In genomic region chr1:27532119-27532695, GRCh38 we compare ENCODE assay signal across 19 cellular contexts. TPM values are rescaled to one million over a fixed set of nuclear protein-coding genes. Genes with fewer than 3 reads are reported as not detected.
DNase-seq lines count a peak whose midpoint lies in the region; ATAC-seq, FAIRE-seq and TF ChIP-seq lines count a peak whose summit lies in the region.
"Had no signal": no experiment of that assay in that cellular context is flagged by ENCODE, and none has a peak within 500 bp of the region (broad histone marks: within the 10 kb centered on the region; RNA-seq: fewer than 3 reads in every experiment).

No MANE protein-coding gene starts in this region.

- H2BK12ac ChIP-seq in neuronal stem cell (ENCODE audit: low read length) = no peak overlapping the region

- CTCF ChIA-PET in activated CD4-positive, alpha-beta T cell treated with anti-CD3 and anti-CD28 coated beads for 36 hours (lab: Charles Lee) = no interaction called here
- CTCF ChIA-PET in HEK293 (lab: Yijun Ruan, JAX) = interaction anchor here (0.7 kb wide), 1 partner anchor 62 kb away, joined by 4 read pairs; no protein-coding TSS in a partner anchor
- CTCF ChIA-PET in K562 (lab: Yijun Ruan, JAX; ENCODE audit: low intra/inter-chr PET ratio) = no interaction called here

- H3K14ac ChIP-seq in neuronal stem cell (ENCODE audit: low read length) = no peak overlapping the region

- H3K36me3 ChIP-seq in HEK293 (ENCODE audit: control insufficient read depth in 2 of 2, insufficient read depth in 1 of 2, low read length in 2 of 2) (peaks cover 0 to 18% of the 10 kb centered on the region in 2 experiments; a peak in 1 of 3 replicates), K562 (ENCODE audit: control insufficient read depth, insufficient read depth, low read length) (peaks cover 37% of the 10 kb centered on the region; the same call in 1 of the 3 replicates), neuronal stem cell (replicated peaks in 1 of 2; ENCODE audit: control insufficient read depth in 2 of 2, insufficient read depth in 2 of 2, low read length in 2 of 2) (peaks cover 12 to 42% of the 10 kb centered on the region in 2 donors)

- H3K4me3 ChIP-seq in HEK293 (ENCODE audit: low read depth, low read length) = no peak overlapping the region
- no peak overlapping the region for H3K4me3 ChIP-seq in K562
- H3K4me3 ChIP-seq in neuronal stem cell (ENCODE audit: low read length in 2 of 2) = no peak overlapping the region
- H3K4me3 ChIP-seq: adrenal gland, lung, thyroid gland had no signal

- H4K8ac ChIP-seq in neuronal stem cell (ENCODE audit: low read depth, low read length) = no peak overlapping the region

- H3K27ac ChIP-seq in HEK293 (ENCODE audit: extremely low read depth, low read depth, low read length) (no peak overlapping the region), K562 (ENCODE audit: extremely low read depth, low read depth, low read length) (no peak overlapping the region; the same call in 2 of the 3 replicates), neuronal stem cell (replicated peaks; ENCODE audit: low read length) (no peak overlapping the region)
- H3K27ac ChIP-seq: parathyroid adenoma had no signal

- H3K36me3 Mint-ChIP-seq in activated CD4-positive, alpha-beta T cell treated with anti-CD3 and anti-CD28 coated beads for 36 hours (ENCODE audit: low read depth) = no peaks in the 10 kb centered on the region

- H2AFZ ChIP-seq in K562 (ENCODE audit: low read depth, low read length) (no peak overlapping the region), neuronal stem cell (ENCODE audit: low read length) (no peak overlapping the region)
- H2AFZ ChIP-seq: parathyroid adenoma had no signal

- H3K27ac Mint-ChIP-seq in activated CD4-positive, alpha-beta T cell treated with anti-CD3 and anti-CD28 coated beads for 36 hours = peak overlapping the region; percentile 23

- peak; percentile 56; the same call in 1 of the 2 replicates for TF ChIP-seq POLR2A in K562 (conservative IDR thresholded peaks at IDR 0.05)

- H3K79me2 ChIP-seq in K562 (ENCODE audit: control insufficient read depth, insufficient read depth, low read length) = peaks cover 16% of the 10 kb centered on the region
- H3K79me2 ChIP-seq: parathyroid adenoma had no signal

- TF ChIP-seq RAD21 in K562 (CRISPR knock-in tag; conservative IDR thresholded peaks at IDR 0.05 in 1 of 2, IDR thresholded peaks at IDR 0.05 in 1 of 2) = no peak

- H2BK5ac ChIP-seq in neuronal stem cell (ENCODE audit: low read length) = no peak overlapping the region

- H3K9me1 ChIP-seq in K562 (ENCODE audit: control insufficient read depth, insufficient read depth, low read length) = peaks cover 3% of the 10 kb centered on the region

- no peak overlapping the region for H4K91ac ChIP-seq in neuronal stem cell (ENCODE audit: low read depth, low read length, poor library complexity)

- peaks cover 5% of the 10 kb centered on the region for H3K79me1 ChIP-seq in neuronal stem cell (ENCODE audit: low read depth, low read length)

- ATAC-seq in activated CD4-positive, alpha-beta T cell treated with anti-CD3 and anti-CD28 coated beads for 36 hours = no peak
- ATAC-seq in K562 (no peak), left lobe of liver (no peak)
- ATAC-seq: PC-3 had no signal

- H4K20me1 ChIP-seq in K562 (replicated peaks; ENCODE audit: control insufficient read depth, insufficient read depth, low read length) = no peaks in the 10 kb centered on the region

- H2AK5ac ChIP-seq in neuronal stem cell (ENCODE audit: low read depth, low read length) = peak overlapping the region; percentile 19

- peak overlapping the region; percentile 46 for H3K18ac ChIP-seq in neuronal stem cell (ENCODE audit: low read length)

- WGBS in K562 (ENCODE audit: insufficient coverage, low coverage, missing lambda C conversion rate) = 79% methylated on average over 11 of the region's 11 CpGs
- WGBS in neuronal stem cell (ENCODE audit: extremely low coverage in 2 of 2, insufficient read length in 2 of 2, insufficient replicate concordance in 1 of 2), 2 donors = no CpG with 5 or more reads among the region's 11 CpGs

- no peak overlapping the region for H3K4me2 ChIP-seq in K562 (ENCODE audit: insufficient read depth, low read length)
- no peak overlapping the region for H3K4me2 ChIP-seq in neuronal stem cell (ENCODE audit: insufficient read depth, low read length, poor library complexity, severe bottlenecking)

- no peaks in the 10 kb centered on the region for H3K27me3 Mint-ChIP-seq in activated CD4-positive, alpha-beta T cell treated with anti-CD3 and anti-CD28 coated beads for 36 hours

- POLR2A ChIA-PET in activated CD4-positive, alpha-beta T cell treated with anti-CD3 and anti-CD28 coated beads for 36 hours (lab: Charles Lee) = no interaction called here
- POLR2A ChIA-PET in HEK293 (lab: Yijun Ruan, JAX) = no interaction called here
- POLR2A ChIA-PET in K562 (lab: Yijun Ruan, JAX) = interaction anchor here (1.0 to 1.2 kb wide), 4 partner anchors 8 to 52 kb away, joined by 3 to 6 read pairs (median 5); no protein-coding TSS in a partner anchor

- DNase-seq in activated CD4-positive, alpha-beta T cell treated with anti-CD3 and anti-CD28 coated beads for 36 hours = no peak
- DNase-seq in activated CD4-positive, alpha-beta T cell treated with anti-CD3 and anti-CD28 coated beads, Interleukin-2, amount 50 U/mL, for 1 hour = no peak
- DNase-seq in K562 (ENCODE audit: extremely low read depth in 1 of 4, low spot score in 3 of 4) = no peak
- DNase-seq in neuronal stem cell (ENCODE audit: low spot score) = no peak
- DNase-seq in epidermal melanocyte (ENCODE audit: insufficient read length, low spot score) = no peak
- no peak for DNase-seq in NCI-H446 (lab: John Stamatoyannopoulos, UW)
- DNase-seq in left lobe of liver (ENCODE audit: low spot score) = no peak
- DNase-seq: cortex of kidney, DMS153, NCI-H1105, NCI-H446 treated with DMSO at 0.1 percent for 48 hours, PC-3, thyroid gland had no signal

- no peak overlapping the region for H3K23ac ChIP-seq in neuronal stem cell (ENCODE audit: low read depth, low read length, poor library complexity)

- intact Hi-C loops in activated CD4-positive, alpha-beta T cell treated with anti-CD3 and anti-CD28 coated beads for 36 hours (cut with DNase I, micrococcal nuclease) = no loop called here
- intact Hi-C loops in K562 (cut with micrococcal nuclease) = no loop called here

- H3K27me3 ChIP-seq in K562 (ENCODE audit: control insufficient read depth in 2 of 2, insufficient read depth in 2 of 2, low read length in 2 of 2) (no peaks in the 10 kb centered on the region), neuronal stem cell (ENCODE audit: control insufficient read depth in 3 of 3, insufficient read depth in 3 of 3, low read depth in 1 of 3, low read length in 3 of 3) (no peaks in the 10 kb centered on the region)
- H3K27me3 ChIP-seq: adrenal gland, thyroid gland had no signal

- no peak for TF ChIP-seq CTCF in HEK293 (tag by site-specific recombination; IDR thresholded peaks at IDR 0.05)
- TF ChIP-seq CTCF in K562 (IDR thresholded peaks at IDR 0.05 in 2 of 3, conservative IDR thresholded peaks at IDR 0.05 in 1 of 3; ENCODE audit: insufficient read depth in 2 of 3, low read depth in 1 of 3, low read length in 3 of 3) = no peak

- in situ Hi-C loops in K562 (cut with MboI) = no loop called here

- no peak overlapping the region for H2BK120ac ChIP-seq in neuronal stem cell (ENCODE audit: low read depth, low read length)

- H3K4me1 ChIP-seq in HEK293 (ENCODE audit: control insufficient read depth, insufficient read depth, low read length) (peaks cover 15% of the 10 kb centered on the region), K562 (replicated peaks in 1 of 2; ENCODE audit: control insufficient read depth in 2 of 2, insufficient read depth in 2 of 2, low read length in 2 of 2) (peaks cover 26 to 47% of the 10 kb centered on the region in 2 experiments), neuronal stem cell (ENCODE audit: control insufficient read depth in 2 of 2, insufficient read depth in 1 of 2, low read depth in 1 of 2, low read length in 2 of 2) (peaks cover 34 to 36% of the 10 kb centered on the region in 2 donors)

- TSS peak; percentile 22 for BruUV-seq in K562 (replicated peaks; lab: Mats Ljungman, UMichigan)

- TF ChIP-seq EP300 in K562 (IDR thresholded peaks at IDR 0.05; ENCODE audit: low read length) = no peak

- H3K4ac ChIP-seq in neuronal stem cell (ENCODE audit: low read length) = no peak overlapping the region

- H3K9me3 ChIP-seq in HEK293 (ENCODE audit: control insufficient read depth, insufficient read depth, low read depth, low read length) (no peaks in the 10 kb centered on the region), K562 (replicated peaks; ENCODE audit: control insufficient read depth, insufficient read depth, low read depth, low read length) (no peaks in the 10 kb centered on the region), neuronal stem cell (replicated peaks in 1 of 2; ENCODE audit: control insufficient read depth in 2 of 2, insufficient read depth in 1 of 2, low read depth in 1 of 2, low read length in 2 of 2) (no peaks in the 10 kb centered on the region)
- H3K9me3 ChIP-seq: adrenal gland, thyroid gland had no signal

- FAIRE-seq in K562 (lab: Jason Lieb, UNC) = no peak
- FAIRE-seq: A204.1, HTR-8/SVneo had no signal

- H3K9ac ChIP-seq in K562 (ENCODE audit: insufficient read depth in 1 of 2, low read depth in 2 of 2, low read length in 2 of 2) (peak overlapping the region in 1 of 2 experiments; percentile 78; a peak in 2 of 4 replicates), neuronal stem cell (ENCODE audit: low read depth, low read length, poor library complexity) (peak overlapping the region; percentile 26)
- H3K9ac ChIP-seq: parathyroid adenoma had no signal

- H3K9me3 Mint-ChIP-seq in activated CD4-positive, alpha-beta T cell treated with anti-CD3 and anti-CD28 coated beads for 36 hours (ENCODE audit: low read depth) = no peaks in the 10 kb centered on the region

- no peak overlapping the region for H3K4me3 Mint-ChIP-seq in activated CD4-positive, alpha-beta T cell treated with anti-CD3 and anti-CD28 coated beads for 36 hours

- H3K4me1 Mint-ChIP-seq in activated CD4-positive, alpha-beta T cell treated with anti-CD3 and anti-CD28 coated beads for 36 hours = peaks cover 19% of the 10 kb centered on the region

- H2BK15ac ChIP-seq in neuronal stem cell (ENCODE audit: low read length) = no peak overlapping the region

RNA-seq across cellular contexts. Expression of gene WASF2, which starts 42.2 kb away (rescaled TPM):
- total RNA-seq in activated CD4-positive, alpha-beta T cell treated with anti-CD3 and anti-CD28 coated beads for 36 hours = 100 to 1,000 TPM; 104 to 132 TPM
- total RNA-seq in K562 (2011; cell fraction: chromatin; rRNA removed; ENCODE audit: low replicate concordance) = 60.7 and 84.8 TPM in 2 replicates
- total RNA-seq in K562 (2011; cell fraction: nucleolus; rRNA removed) = 47.0 and 48.4 TPM in 2 replicates
- total RNA-seq in K562 (2011; cell fraction: nucleoplasm; rRNA removed) = 68.6 and 84.8 TPM in 2 replicates
- total RNA-seq in K562 (2014; rRNA removed) = 21.3 and 29.6 TPM in 2 replicates
- 31.2 and 40.7 TPM in 2 replicates for total RNA-seq in K562 (2014; rRNA removed; fragmentation: Illumina TruSeq; extraction: Trizol)
- total RNA-seq in K562 (2015; rRNA removed; fragmentation: Illumina TruSeq; extraction: Trizol) = 26.1 and 29.2 TPM in 2 replicates
- 139 and 163 TPM in 2 replicates for total RNA-seq in K562 (2021)
- polyA plus RNA-seq in K562 (2011; rRNA removed) = 41.5 and 104 TPM in 2 replicates
- 45.0 and 57.5 TPM in 2 replicates for polyA plus RNA-seq in K562 (2011; cell fraction: cytosol; rRNA removed)
- polyA plus RNA-seq in K562 (2011; cell fraction: nucleus; rRNA removed) = 49.0 and 54.9 TPM in 2 replicates
- 84.9 and 101 TPM in 2 replicates for polyA plus RNA-seq in K562 (2012)
- 109 and 115 TPM in 2 replicates for polyA plus RNA-seq in K562 (2014; fragmentation: Illumina TruSeq; extraction: Trizol)
- 1 to 10 TPM; 8.2 to 9.7 TPM for polyA plus RNA-seq in K562 (2014; fragmentation: Nextera tagmentation; extraction: Ambion mirVana)
- 51.3 and 56.8 TPM in 2 replicates for polyA plus RNA-seq in K562 (2014; rRNA removed)
- polyA minus RNA-seq in K562 (2011; rRNA and poly(A)+ RNA removed) = 49.4 and 58.2 TPM in 2 replicates
- 68.3 and 88.6 TPM in 2 replicates for polyA minus RNA-seq in K562 (2011; cell fraction: cytosol; rRNA and poly(A)+ RNA removed)
- polyA minus RNA-seq in K562 (2011; cell fraction: nucleus; rRNA and poly(A)+ RNA removed) = 15.8 and 27.9 TPM in 2 replicates
- polyA plus RNA-seq in neuronal stem cell (2013, experiment 1 of 2) = 44.1 TPM
- polyA plus RNA-seq in neuronal stem cell (2013, experiment 2 of 2) = 45.8 TPM
- 27.9 TPM for total RNA-seq in left lobe of liver
